Comparison of ENCODE assay signal across 8 cellular contexts in genomic region chr15:75646112-75646943, GRCh38. TPM values are rescaled to one million over a fixed set of nuclear protein-coding genes. Genes with fewer than 3 reads are reported as not detected.
DNase-seq lines count a peak whose midpoint lies in the region; ATAC-seq and TF ChIP-seq lines count a peak whose summit lies in the region.

No MANE protein-coding gene starts in this region.

- H3K4me1 ChIP-seq in effector memory CD4-positive, alpha-beta T cell (ENCODE audit: control insufficient read depth, insufficient read depth, low read length, poor library complexity, severe bottlenecking) = peaks cover 9% of the 10 kb centered on the region

- no peaks in the 10 kb centered on the region for H3K9me3 Mint-ChIP-seq in natural killer cell treated with Interleukin-12 subunit alpha and Interleukin-12 subunit beta and Interleukin-15 and Interleukin-18, amount 100 ng/mL, for 72 hours

- peak overlapping the region; percentile 74 for H3K4me3 Mint-ChIP-seq in natural killer cell treated with Interleukin-12 subunit alpha and Interleukin-12 subunit beta and Interleukin-15 and Interleukin-18, amount 100 ng/mL, for 72 hours

- peak overlapping the region in 1 of 2 donors; percentile 68 for H3K27ac Mint-ChIP-seq in natural killer cell treated with Interleukin-12 subunit alpha and Interleukin-12 subunit beta and Interleukin-15 and Interleukin-18, amount 100 ng/mL, for 72 hours

- no peaks in the 10 kb centered on the region; the same call in 1 of the 2 replicates for H3K9me3 ChIP-seq in AG04450 (ENCODE audit: control insufficient read depth, insufficient read depth, low read length)
- H3K9me3 ChIP-seq in effector memory CD4-positive, alpha-beta T cell (ENCODE audit: control insufficient read depth, low read length) = no peaks in the 10 kb centered on the region

- H3K4me3 ChIP-seq in AG04450 (ENCODE audit: low read depth, low read length) = peak overlapping the region; percentile 90
- peak overlapping the region; percentile 61 for H3K4me3 ChIP-seq in NB4 (ENCODE audit: low read depth, low read length)
- peak overlapping the region; percentile 99 for H3K4me3 ChIP-seq in effector memory CD4-positive, alpha-beta T cell (ENCODE audit: insufficient read depth, low read depth, low read length, poor library complexity, severe bottlenecking)

- no peaks in the 10 kb centered on the region for H3K36me3 ChIP-seq in effector memory CD4-positive, alpha-beta T cell (ENCODE audit: control insufficient read depth, insufficient read depth, low read length)

- peaks cover 15 to 30% of the 10 kb centered on the region in 2 donors for H3K4me1 Mint-ChIP-seq in natural killer cell treated with Interleukin-12 subunit alpha and Interleukin-12 subunit beta and Interleukin-15 and Interleukin-18, amount 100 ng/mL, for 72 hours (ENCODE audit: low read depth in 2 of 2)

- CTCF ChIA-PET in AG04450 (lab: Charles Lee) = interaction anchor here (2.4 kb wide), 1 partner anchor 8 kb away, joined by 11 read pairs; no protein-coding TSS in a partner anchor

- TF ChIP-seq POLR2A in NB4 (IDR thresholded peaks at IDR 0.05; ENCODE audit: extremely low read depth, insufficient read length) = no peak

- TF ChIP-seq CTCF in AG04450 (IDR thresholded peaks at IDR 0.05; ENCODE audit: low read depth, low read length) = no peak
- TF ChIP-seq CTCF in NB4 (IDR thresholded peaks at IDR 0.05; ENCODE audit: low read depth, low read length) = no peak

- POLR2A ChIA-PET in AG04450 (lab: Yijun Ruan, JAX) = interaction anchor here (1.1 to 2.6 kb wide), 6 partner anchors 8 to 48 kb away, joined by 3 to 31 read pairs (median 21); partner anchors contain the start of gene SNUPN

- no peaks in the 10 kb centered on the region for H3K36me3 Mint-ChIP-seq in natural killer cell treated with Interleukin-12 subunit alpha and Interleukin-12 subunit beta and Interleukin-15 and Interleukin-18, amount 100 ng/mL, for 72 hours

- no peak for ATAC-seq in natural killer cell treated with Interleukin-12 subunit alpha and Interleukin-12 subunit beta and Interleukin-15 and Interleukin-18, amount 100 ng/mL, for 72 hours

- peak overlapping the region; percentile 95 for H3K27ac ChIP-seq in AG04450 (ENCODE audit: low read depth, low read length)
- H3K27ac ChIP-seq in effector memory CD4-positive, alpha-beta T cell (ENCODE audit: insufficient read depth, low read length, poor library complexity, severe bottlenecking) = no peak overlapping the region

- DNase-seq in AG04450 (ENCODE audit: low read depth, low spot score) = no peak
- DNase-seq in NB4 (ENCODE audit: low read depth) = no peak
- DNase-seq in effector memory CD4-positive, alpha-beta T cell = no peak
- no peak for DNase-seq in natural killer cell treated with Interleukin-12 subunit alpha and Interleukin-12 subunit beta and Interleukin-15 and Interleukin-18, amount 100 ng/mL, for 72 hours (ENCODE audit: low spot score)
- no peak for DNase-seq in NCI-H226
- DNase-seq in COR-L47 (lab: John Stamatoyannopoulos, UW) = no peak
- DNase-seq in NK-92 treated with Interleukin-12 subunit alpha and Interleukin-12 subunit beta, amount 100 ng/mL, for 24 hours (lab: John Stamatoyannopoulos, UW) = no peak
- DNase-seq in NCI-H1048 (lab: John Stamatoyannopoulos, UW) = no peak

- H3K27me3 ChIP-seq in AG04450 (ENCODE audit: control insufficient read depth, insufficient read depth, low read length) = no peaks in the 10 kb centered on the region
- H3K27me3 ChIP-seq in effector memory CD4-positive, alpha-beta T cell (replicated peaks; ENCODE audit: control insufficient read depth, insufficient read depth, low read length, poor library complexity, severe bottlenecking) = no peaks in the 10 kb centered on the region

- no peaks in the 10 kb centered on the region for H3K27me3 Mint-ChIP-seq in natural killer cell treated with Interleukin-12 subunit alpha and Interleukin-12 subunit beta and Interleukin-15 and Interleukin-18, amount 100 ng/mL, for 72 hours

RNA-seq across cellular contexts. Expression of gene SNX33, which starts 1.4 kb away (rescaled TPM):
- polyA plus RNA-seq in AG04450 (2011; rRNA removed) = 14.2 and 17.4 TPM in 2 replicates
- 26.2 and 34.8 TPM in 2 replicates for polyA minus RNA-seq in AG04450 (2011; rRNA and poly(A)+ RNA removed)
- 1 to 10 TPM; 2.6 to 3.3 TPM for total RNA-seq in natural killer cell treated with Interleukin-12 subunit alpha and Interleukin-12 subunit beta and Interleukin-15 and Interleukin-18, amount 100 ng/mL, for 72 hours

RNA-seq across cellular contexts. Expression of gene IMP3, which starts 6.3 kb away (rescaled TPM):
- 38.9 and 42.3 TPM in 2 replicates for polyA plus RNA-seq in AG04450 (2011; rRNA removed)
- 13.3 and 16.3 TPM in 2 replicates for polyA minus RNA-seq in AG04450 (2011; rRNA and poly(A)+ RNA removed)
- total RNA-seq in natural killer cell treated with Interleukin-12 subunit alpha and Interleukin-12 subunit beta and Interleukin-15 and Interleukin-18, amount 100 ng/mL, for 72 hours = 100 to 1,000 TPM in 1 of 2 donors, 10 to 100 TPM in 1; 76.2 to 111 TPM

RNA-seq across cellular contexts. Expression of gene SNUPN, which starts 20.8 kb away (rescaled TPM):
- 31.1 and 36.6 TPM in 2 replicates for polyA plus RNA-seq in AG04450 (2011; rRNA removed)
- polyA minus RNA-seq in AG04450 (2011; rRNA and poly(A)+ RNA removed) = 20.2 and 23.6 TPM in 2 replicates
- 10 to 100 TPM; 15.5 to 26.7 TPM for total RNA-seq in natural killer cell treated with Interleukin-12 subunit alpha and Interleukin-12 subunit beta and Interleukin-15 and Interleukin-18, amount 100 ng/mL, for 72 hours
